8 cellular contexts compared by ENCODE assay signal in the genomic region with DNA sequence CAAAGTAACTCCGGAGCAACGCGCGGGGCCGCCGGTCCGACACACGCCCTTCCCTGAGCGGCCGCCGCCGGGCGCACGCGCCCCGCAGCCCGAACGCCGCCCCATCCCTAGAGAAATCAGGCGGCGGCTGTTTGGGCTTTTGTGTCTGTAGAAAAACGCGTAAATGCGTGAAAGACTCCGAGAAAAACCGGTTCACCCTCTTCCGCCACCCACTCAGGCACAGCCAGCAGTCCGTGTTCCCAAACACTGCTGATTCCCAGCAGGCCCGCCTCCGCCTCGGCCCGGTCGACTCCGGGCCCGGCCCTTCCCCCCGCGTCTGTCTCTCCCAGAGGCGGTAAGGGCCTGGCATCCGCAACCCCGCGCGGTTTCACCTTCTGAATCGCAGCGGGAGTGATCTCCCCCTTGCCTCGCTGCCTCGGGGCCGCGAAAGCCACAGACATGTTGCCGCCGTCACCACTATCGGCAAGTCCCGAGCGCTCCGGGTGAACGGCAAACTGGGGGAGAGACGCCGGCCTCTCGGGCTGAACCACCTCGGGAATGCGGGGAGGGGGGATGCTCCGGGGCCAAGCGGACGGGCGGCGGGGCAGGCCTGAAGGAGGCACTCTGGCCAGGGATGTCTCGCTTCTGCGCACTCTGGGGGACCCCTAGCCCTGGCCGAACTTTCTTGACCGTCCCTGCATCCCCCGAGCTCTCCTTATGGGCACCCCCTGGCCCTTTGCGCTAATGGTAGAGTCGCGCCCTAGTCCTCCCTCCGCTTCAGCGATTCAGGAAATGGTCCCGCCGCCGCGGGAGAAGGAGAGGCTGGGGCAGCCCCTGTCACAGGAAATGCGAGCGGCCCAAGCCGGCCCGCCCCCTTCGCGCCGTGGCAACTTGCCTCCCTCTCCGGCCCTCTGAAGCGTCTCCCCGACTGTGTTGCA. TPM values are rescaled to one million over a fixed set of nuclear protein-coding genes. Genes with fewer than 3 reads are reported as not detected.
DNase-seq lines count a peak whose midpoint lies in the region; ATAC-seq and TF ChIP-seq lines count a peak whose summit lies in the region.

A gene with protein sequence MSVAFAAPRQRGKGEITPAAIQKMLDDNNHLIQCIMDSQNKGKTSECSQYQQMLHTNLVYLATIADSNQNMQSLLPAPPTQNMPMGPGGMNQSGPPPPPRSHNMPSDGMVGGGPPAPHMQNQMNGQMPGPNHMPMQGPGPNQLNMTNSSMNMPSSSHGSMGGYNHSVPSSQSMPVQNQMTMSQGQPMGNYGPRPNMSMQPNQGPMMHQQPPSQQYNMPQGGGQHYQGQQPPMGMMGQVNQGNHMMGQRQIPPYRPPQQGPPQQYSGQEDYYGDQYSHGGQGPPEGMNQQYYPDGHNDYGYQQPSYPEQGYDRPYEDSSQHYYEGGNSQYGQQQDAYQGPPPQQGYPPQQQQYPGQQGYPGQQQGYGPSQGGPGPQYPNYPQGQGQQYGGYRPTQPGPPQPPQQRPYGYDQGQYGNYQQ (minus strand): TSS at position 484 of the 917 bp plus-strand sequence. CDS start 44 bp downstream, at position 440.

- peaks cover 15% of the 10 kb centered on the region for H3K36me3 Mint-ChIP-seq in endodermal cell (ENCODE audit: low read depth)

- H3K27ac ChIP-seq in endodermal cell (ENCODE audit: low read depth, low read length) = peak within 1 kb of the TSS; percentile 100

- no peak for TF ChIP-seq CTCF in endodermal cell (conservative IDR thresholded peaks at IDR 0.05)

- peak within 1 kb of the TSS; percentile 87 for H3K4me3 Mint-ChIP-seq in endodermal cell

- peak; percentile 70 for ATAC-seq in GM21360 (IDR thresholded peaks at IDR 0.05; ENCODE audit: unreplicated experiment)

- H3K4me3 ChIP-seq in NT2/D1 (ENCODE audit: insufficient read length, low read depth) (peak within 1 kb of the TSS; percentile 61), endodermal cell (ENCODE audit: low read length) (peak within 1 kb of the TSS; percentile 90)

- no peaks in the 10 kb centered on the region for H3K4me1 ChIP-seq in NT2/D1 (ENCODE audit: insufficient read depth, insufficient read length)
- H3K4me1 ChIP-seq in endodermal cell (ENCODE audit: control insufficient read depth, insufficient read depth, low read length) = no peaks in the 10 kb centered on the region

- H3K27ac Mint-ChIP-seq in endodermal cell = peak within 1 kb of the TSS; percentile 95

- H3K27me3 ChIP-seq in NT2/D1 (ENCODE audit: insufficient read depth, insufficient read length) (no peaks in the 10 kb centered on the region), endodermal cell (ENCODE audit: control insufficient read depth, insufficient read depth, low read length, poor library complexity, severe bottlenecking) (no peaks in the 10 kb centered on the region)

- H3K9ac ChIP-seq in NT2/D1 (ENCODE audit: insufficient read length, low read depth) (peak within 1 kb of the TSS; percentile 77), endodermal cell (ENCODE audit: extremely low read depth, low read length, poor library complexity, severe bottlenecking) (peak within 1 kb of the TSS; percentile 85)

- 0 to 1% methylated on average over 27 to 89 of the region's 89 CpGs for WGBS in endodermal cell (ENCODE audit: insufficient coverage in 1 of 2, insufficient read length in 1 of 2), 2 experiments

- no peaks in the 10 kb centered on the region for H3K9me3 Mint-ChIP-seq in endodermal cell

- H3K4me1 Mint-ChIP-seq in endodermal cell = peaks cover 12% of the 10 kb centered on the region

- peaks cover 11% of the 10 kb centered on the region for H3K36me3 ChIP-seq in NT2/D1 (ENCODE audit: insufficient read depth, insufficient read length, low read length)
- H3K36me3 ChIP-seq in endodermal cell (ENCODE audit: control insufficient read depth, insufficient read depth, low read length) = peaks cover 22% of the 10 kb centered on the region

- H3K9me3 ChIP-seq in NT2/D1 (ENCODE audit: insufficient read depth, low read length) (no peaks in the 10 kb centered on the region), endodermal cell (ENCODE audit: control insufficient read depth, low read length) (no peaks in the 10 kb centered on the region)

- DNase-seq in COLO829 (ENCODE audit: low spot score) (peak; percentile 72), HT1080 (ENCODE audit: low read depth) (peak; percentile 89), NT2/D1 (ENCODE audit: low read depth, low spot score) (peak; percentile 35), endodermal cell (peak; percentile 96), mesenteric fat pad (ENCODE audit: low spot score) (peak; percentile 96)
- peak; percentile 73 for DNase-seq in activated CD8-positive, alpha-beta memory T cell treated with anti-CD3 and anti-CD28 coated beads, Interleukin-2, amount 50 U/mL, for 1 hour (ENCODE audit: extremely low read depth)
- peak; percentile 73 for DNase-seq in stimulated activated CD8-positive, alpha-beta memory T cell treated with anti-CD3 and anti-CD28 coated beads, Interleukin-15, amount 100 ng/mL, for 24 hours (ENCODE audit: low read depth)

- H3K27me3 Mint-ChIP-seq in endodermal cell (ENCODE audit: insufficient read depth) = no peaks in the 10 kb centered on the region

RNA-seq across cellular contexts. Expression of the gene that starts here (rescaled TPM):
- total RNA-seq in HT1080 (2014; rRNA removed; shearing (Covaris generic)) = 84.3 and 108 TPM in 2 replicates
- polyA plus RNA-seq in HT1080 (2015; cell fraction: cytosol; rRNA removed) = 66.5 and 75.7 TPM in 2 replicates
- polyA plus RNA-seq in HT1080 (2015; cell fraction: nucleus; rRNA removed) = 172 and 186 TPM in 2 replicates
- total RNA-seq in endodermal cell (10 to 100 TPM; 84.9 to 87.6 TPM), mesenteric fat pad (69.9 TPM)
- polyA plus RNA-seq in endodermal cell (2013, experiment 1 of 2) = 81.9 TPM
- 80.9 TPM for polyA plus RNA-seq in endodermal cell (2013, experiment 2 of 2)

Comparison
In these comparisons a context has a peak if more than half of its experiments do, and no peak if none do; other contexts are left out.
1. Peak in every context shown above with its lines: DNase-seq, ATAC-seq, H3K4me3 ChIP-seq and H3K27ac ChIP-seq.
2. DNase-seq: peak in every context shown above with its lines; median percentile 96 in endodermal cell; 96 in mesenteric fat pad; 89 in HT1080; 73 in activated CD8-positive, alpha-beta memory T cell treated with anti-CD3 and anti-CD28 coated beads, Interleukin-2, amount 50 U/mL, for 1 hour; 73 in stimulated activated CD8-positive, alpha-beta memory T cell treated with anti-CD3 and anti-CD28 coated beads, Interleukin-15, amount 100 ng/mL, for 24 hours; 72 in COLO829; 35 in NT2/D1.